Comparison of ENCODE assay signal across 23 cellular contexts in the genomic region with DNA sequence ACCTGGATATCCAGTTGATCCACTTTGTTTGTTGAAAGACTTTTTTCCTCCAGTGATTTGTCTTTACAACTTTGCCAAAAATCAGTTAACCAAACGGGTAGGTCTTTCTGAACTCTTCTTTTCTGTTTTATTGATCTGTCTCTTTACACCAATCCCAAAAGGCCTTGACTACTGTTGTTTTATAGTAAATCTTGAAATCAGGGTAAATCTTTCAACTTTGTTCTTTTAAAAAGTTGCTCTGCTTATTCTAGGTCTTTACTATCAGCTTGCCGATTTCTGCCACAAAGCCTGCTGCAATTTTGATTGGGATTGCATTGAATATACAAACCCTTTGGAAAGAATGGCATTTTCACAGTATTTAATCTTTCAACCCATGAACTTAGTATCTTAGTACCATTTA.
DNase-seq lines count a peak whose midpoint lies in the region; ATAC-seq, FAIRE-seq and TF ChIP-seq lines count a peak whose summit lies in the region.
"Had no signal": no experiment of that assay in that cellular context is flagged by ENCODE, and none has a peak within 500 bp of the region (broad histone marks: within the 10 kb centered on the region; RNA-seq: fewer than 3 reads in every experiment).

No MANE protein-coding gene starts in this region.

- ATAC-seq in HepG2, result no peak
- ATAC-seq in GM18519 (IDR thresholded peaks at IDR 0.05; ENCODE audit: low FRiP score, unreplicated experiment), result no peak

- no peak for TF ChIP-seq POLR2A in HepG2 (IDR thresholded peaks at IDR 0.05; ENCODE audit: insufficient read depth in 1 of 2, low read depth in 2 of 2, low read length in 2 of 2)

- no peaks in the 10 kb centered on the region for H3K36me3 ChIP-seq in liver (ENCODE audit: control insufficient read depth in 4 of 4, insufficient read depth in 3 of 4, low read depth in 1 of 4, low read length in 3 of 4)
- no peaks in the 10 kb centered on the region for H3K36me3 ChIP-seq in HepG2 (replicated peaks in 1 of 2; ENCODE audit: control insufficient read depth in 1 of 2, insufficient read depth in 2 of 2, low read length in 2 of 2)
- no peaks in the 10 kb centered on the region for H3K36me3 ChIP-seq in keratinocyte (ENCODE audit: control insufficient read depth in 2 of 2, extremely low read depth in 1 of 2, insufficient read depth in 2 of 2, low read length in 2 of 2)
- no peaks in the 10 kb centered on the region for H3K36me3 ChIP-seq in Caco-2 (ENCODE audit: control insufficient read depth, insufficient read depth, low read length)
- H3K36me3 ChIP-seq: BLaER1 had no signal

- in situ Hi-C loops in HepG2 (cut with HindIII; ENCODE audit: extremely low pct_ligation_motif_present, low pct_unique_long_range_greater_than_20kb), result no loop called here

- no peak overlapping the region for H3K27ac Mint-ChIP-seq in Caco-2 (ENCODE audit: unreplicated experiment)
- H3K27ac Mint-ChIP-seq: B cell; CD4-positive, alpha-beta T cell; CD8-positive, alpha-beta memory T cell had no signal

- WGBS in liver, result 48% methylated on average over 2 of the region's 2 CpGs
- 99% methylated on average over 2 of the region's 2 CpGs for WGBS in HepG2 (ENCODE audit: low lambda C conversion rate)

- peaks cover 9 to 26% (median 15%) of the 10 kb centered on the region in 4 donors for H3K4me1 ChIP-seq in liver (ENCODE audit: control insufficient read depth in 4 of 4, insufficient read depth in 4 of 4, low read length in 3 of 4)
- H3K4me1 ChIP-seq in HepG2 (ENCODE audit: insufficient read depth, low read length), result peaks cover 16% of the 10 kb centered on the region
- H3K4me1 ChIP-seq in keratinocyte (ENCODE audit: control insufficient read depth, extremely low read depth, insufficient read depth, low read length), result peaks cover 11% of the 10 kb centered on the region
- peaks cover 30% of the 10 kb centered on the region for H3K4me1 ChIP-seq in Caco-2
- H3K4me1 ChIP-seq: BLaER1 had no signal

- peak overlapping the region in 1 of 2 donors; percentile 28 for H3K27ac ChIP-seq in liver (ENCODE audit: low read depth in 1 of 2, low read length in 2 of 2)
- no peak overlapping the region for H3K27ac ChIP-seq in HepG2 (ENCODE audit: extremely low read length, insufficient read depth, low read length)
- H3K27ac ChIP-seq in VCaP, result peak overlapping the region; percentile 2; the same call in 1 of the 2 replicates
- H3K27ac ChIP-seq in keratinocyte (ENCODE audit: control insufficient read depth, insufficient read depth, low read length), result no peak overlapping the region
- no peak overlapping the region for H3K27ac ChIP-seq in caudate nucleus (ENCODE audit: low read depth, low read length)
- H3K27ac ChIP-seq: 22Rv1, BLaER1, C4-2B had no signal

- DNase-seq in HepG2 (ENCODE audit: low spot score) (no peak), keratinocyte (ENCODE audit: low read depth, low spot score) (no peak), caudate nucleus (lab: John Stamatoyannopoulos, UW) (no peak), Caco-2 (no peak)
- no peak for DNase-seq in activated CD4-positive, alpha-beta T cell treated with anti-CD3 and anti-CD28 coated beads for 4 hours
- DNase-seq: Calu3; CD4-positive, alpha-beta T cell; CD8-positive, alpha-beta memory T cell; DMS153; DND-41; GOT3; HCEC 1CT had no signal

- CTCF ChIA-PET in HepG2 (lab: Yijun Ruan, JAX; ENCODE audit: low intra/inter-chr PET ratio, low total read pairs) (no interaction called here), Caco-2 (lab: Charles Lee) (no interaction called here)

- TF ChIP-seq EP300 in HepG2 (IDR thresholded peaks at IDR 0.05; ENCODE audit: low read depth in 2 of 2, low read length in 2 of 2) (no peak), HepG2 (CRISPR knock-in tag; IDR thresholded peaks at IDR 0.05; ENCODE audit: borderline replicate concordance) (no peak)

- H3K9me3 ChIP-seq in liver (ENCODE audit: control insufficient read depth in 4 of 4, low read length in 3 of 4) (no peaks in the 10 kb centered on the region), HepG2 (ENCODE audit: low read length) (no peaks in the 10 kb centered on the region; the same call in 1 of the 2 replicates), keratinocyte (ENCODE audit: control insufficient read depth, low read depth, low read length) (no peaks in the 10 kb centered on the region), Caco-2 (0 out of 2 replicates have a peak, but pooled peaks cover 7% of the 10 kb centered on the region)

- H3K4me3 ChIP-seq in liver (ENCODE audit: low read depth in 1 of 3, low read length in 3 of 3) (no peak overlapping the region), HepG2 (replicated peaks in 1 of 3; ENCODE audit: insufficient read depth in 1 of 3, low read depth in 2 of 3, low read length in 3 of 3) (no peak overlapping the region), keratinocyte (ENCODE audit: control insufficient read depth in 2 of 3, extremely low read depth in 1 of 3, insufficient read depth in 2 of 3, low read depth in 1 of 3, low read length in 3 of 3) (no peak overlapping the region), Caco-2 (ENCODE audit: low read depth, low read length) (no peak overlapping the region)
- H3K4me3 ChIP-seq: BLaER1 had no signal

- H3K27me3 Mint-ChIP-seq in Caco-2 (ENCODE audit: insufficient read depth, unreplicated experiment), result no peaks in the 10 kb centered on the region
- H3K27me3 Mint-ChIP-seq: CD4-positive, alpha-beta T cell had no signal

- peak overlapping the region in 1 of 2 donors; percentile 11 for H3K9ac ChIP-seq in liver (ENCODE audit: low read depth in 1 of 2, low read length in 2 of 2)
- no peak overlapping the region for H3K9ac ChIP-seq in HepG2 (ENCODE audit: insufficient read depth, low read depth, low read length)
- H3K9ac ChIP-seq in keratinocyte (ENCODE audit: control insufficient read depth, extremely low read depth, insufficient read depth, low read length), result no peak overlapping the region
- H3K9ac ChIP-seq: BLaER1 had no signal

- TF ChIP-seq CTCF in liver (IDR thresholded peaks at IDR 0.05; ENCODE audit: low read depth, low read length, missing input control), result no peak
- no peak for TF ChIP-seq CTCF in HepG2 (CRISPR knock-in tag; IDR thresholded peaks at IDR 0.05)
- no peak for TF ChIP-seq CTCF in VCaP (conservative IDR thresholded peaks at IDR 0.05)
- TF ChIP-seq CTCF in keratinocyte (optimal IDR thresholded peaks at IDR 0.05 in 1 of 3, IDR thresholded peaks at IDR 0.05 in 1 of 3, conservative IDR thresholded peaks at IDR 0.05 in 1 of 3; ENCODE audit: extremely low read depth in 1 of 3, insufficient read depth in 2 of 3, low read length in 3 of 3), result no peak
- no peak for TF ChIP-seq CTCF in Caco-2 (IDR thresholded peaks at IDR 0.05; ENCODE audit: insufficient read depth in 1 of 2, low read depth in 1 of 2, low read length in 1 of 2, severe bottlenecking in 1 of 2, unreplicated experiment in 1 of 2)

- dilution Hi-C loops in keratinocyte (cut with MboI; ENCODE audit: extremely low pct_ligation_motif_present, low sequenced_read_pairs), result no loop called here

- no peaks in the 10 kb centered on the region for H3K9me1 ChIP-seq in keratinocyte (ENCODE audit: control insufficient read depth, extremely low read depth, insufficient read depth, low read length)

- H3K27me3 ChIP-seq in liver (ENCODE audit: control insufficient read depth in 4 of 4, insufficient read depth in 4 of 4, low read length in 3 of 4) (no peaks in the 10 kb centered on the region), HepG2 (ENCODE audit: control insufficient read depth in 1 of 2, insufficient read depth in 2 of 2, low read length in 2 of 2) (no peaks in the 10 kb centered on the region), keratinocyte (ENCODE audit: control insufficient read depth, extremely low read depth, insufficient read depth, low read length) (no peaks in the 10 kb centered on the region), Caco-2 (replicated peaks; ENCODE audit: control insufficient read depth, insufficient read depth, low read length) (no peaks in the 10 kb centered on the region)
- H3K27me3 ChIP-seq: BLaER1 had no signal

- BruUV-seq in HepG2 (replicated peaks; lab: Mats Ljungman, UMichigan) (no TSS peak), Caco-2 (replicated peaks; lab: Mats Ljungman, UMichigan) (no TSS peak)

- no peak for FAIRE-seq in HepG2 (lab: Jason Lieb, UNC)
- peak; percentile 69 for FAIRE-seq in keratinocyte (lab: Jason Lieb, UNC)
- FAIRE-seq: A204.1, G401.6, GM12892, H54 had no signal

- H4K20me1 ChIP-seq in HepG2 (ENCODE audit: insufficient read depth, low read length), result no peaks in the 10 kb centered on the region
- H4K20me1 ChIP-seq in keratinocyte (ENCODE audit: control insufficient read depth, extremely low read depth, insufficient read depth, low read length), result no peaks in the 10 kb centered on the region
- H4K20me1 ChIP-seq: BLaER1 had no signal

- H3K4me1 Mint-ChIP-seq in Caco-2 (ENCODE audit: low read depth, unreplicated experiment), result peaks cover 26% of the 10 kb centered on the region
- H3K4me1 Mint-ChIP-seq: B cell had no signal

- H3K9me3 Mint-ChIP-seq in Caco-2 (ENCODE audit: unreplicated experiment), result no peaks in the 10 kb centered on the region

- TF ChIP-seq RAD21 in liver (IDR thresholded peaks at IDR 0.05), result peak in 1 of 2 donors; percentile 4
- no peak for TF ChIP-seq RAD21 in HepG2 (CRISPR knock-in tag; IDR thresholded peaks at IDR 0.05)

- H3K79me2 ChIP-seq in HepG2 (ENCODE audit: insufficient read depth, low read length), result peaks cover 18% of the 10 kb centered on the region
- peaks cover 63% of the 10 kb centered on the region for H3K79me2 ChIP-seq in keratinocyte (ENCODE audit: control insufficient read depth, insufficient read depth, low read length)

- peaks cover 17% of the 10 kb centered on the region for H3K36me3 Mint-ChIP-seq in Caco-2 (ENCODE audit: insufficient read depth, unreplicated experiment)

- H3K4me2 ChIP-seq in HepG2 (ENCODE audit: low read depth, low read length), result no peak overlapping the region
- H3K4me2 ChIP-seq in keratinocyte (ENCODE audit: control insufficient read depth, extremely low read depth, insufficient read depth, low read depth, low read length), result no peak overlapping the region
- H3K4me2 ChIP-seq: BLaER1 had no signal

- H3K4me3 Mint-ChIP-seq in Caco-2 (ENCODE audit: unreplicated experiment), result no peak overlapping the region
- H3K4me3 Mint-ChIP-seq: B cell; CD4-positive, alpha-beta T cell; CD8-positive, alpha-beta memory T cell had no signal

- POLR2A ChIA-PET in HepG2 (lab: Yijun Ruan, JAX), result no interaction called here
- POLR2A ChIA-PET in Caco-2 (lab: Charles Lee), result no interaction called here

- intact Hi-C loops in HepG2 (cut with micrococcal nuclease; ENCODE audit: unreplicated experiment) (no loop called here), Caco-2 (cut with micrococcal nuclease; ENCODE audit: unreplicated experiment) (no loop called here)

- H2AFZ ChIP-seq in HepG2 (ENCODE audit: low read length) (no peak overlapping the region), keratinocyte (ENCODE audit: control insufficient read depth, low read length) (no peak overlapping the region)

TF ChIP-seq in HepG2, 621 proteins besides CTCF, POLR2A, EP300 and RAD21 (continues in another document):
- no peak for TF ChIP-seq ZNF577 (CRISPR knock-in tag; IDR thresholded peaks at IDR 0.05; ENCODE audit: borderline replicate concordance, low read depth)
- no peak for TF ChIP-seq TBX2 (CRISPR knock-in tag; IDR thresholded peaks at IDR 0.05; ENCODE audit: borderline replicate concordance)
